15 cellular contexts compared by ENCODE assay signal in the genomic region with DNA sequence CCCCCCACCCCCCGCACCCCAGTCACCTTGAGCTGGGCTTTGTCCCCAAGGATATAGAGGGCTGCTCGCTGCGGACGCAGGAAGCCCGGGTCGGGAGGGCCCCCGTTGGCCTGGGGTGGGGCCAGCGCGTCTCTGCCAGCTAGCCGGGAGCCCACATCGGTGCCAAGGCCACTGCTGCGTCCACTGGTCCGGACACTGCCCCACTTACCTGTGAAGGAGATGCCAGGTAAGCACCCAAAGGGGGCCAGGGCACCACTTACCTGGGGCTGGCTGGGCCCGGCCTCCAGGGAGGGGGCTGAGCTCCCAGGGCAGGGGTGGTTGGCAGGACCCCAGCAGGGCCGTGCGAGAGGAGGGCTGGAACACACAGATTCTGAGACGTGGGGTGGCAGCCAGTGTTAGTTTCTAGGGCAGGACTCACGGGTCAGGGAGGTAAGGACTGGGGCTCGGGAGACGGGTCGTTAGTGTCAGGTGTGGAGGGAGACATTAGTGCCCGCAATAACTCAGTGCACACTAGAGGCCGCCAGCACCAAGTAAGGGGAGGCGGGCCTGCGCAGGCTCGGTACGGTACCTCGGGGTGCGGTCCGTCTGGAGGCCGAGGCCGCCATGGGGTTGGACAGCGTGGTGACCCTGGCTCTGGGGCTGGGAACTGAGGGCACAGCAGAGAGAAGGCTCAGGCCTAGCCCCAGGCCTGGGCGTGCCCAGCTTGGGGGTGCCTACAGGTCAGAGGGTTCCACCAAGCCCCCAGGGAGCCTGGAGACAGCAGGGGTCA. TPM values are rescaled to one million over a fixed set of nuclear protein-coding genes. Genes with fewer than 3 reads are reported as not detected.
DNase-seq lines count a peak whose midpoint lies in the region; ATAC-seq and TF ChIP-seq lines count a peak whose summit lies in the region.
"Had no signal": no experiment of that assay in that cellular context is flagged by ENCODE, and none has a peak within 500 bp of the region (broad histone marks: within the 10 kb centered on the region; RNA-seq: fewer than 3 reads in every experiment).

No MANE protein-coding gene starts in this region.

- peaks cover 5 to 80% (median 7%) of the 10 kb centered on the region in 3 donors for H3K36me3 Mint-ChIP-seq in CD8-positive, alpha-beta memory T cell
- peaks cover 5% of the 10 kb centered on the region for H3K36me3 Mint-ChIP-seq in T-helper 17 cell (ENCODE audit: low read depth)

- CTCF ChIA-PET in CD8-positive, alpha-beta memory T cell (lab: Charles Lee): interaction anchor here (1.5 to 2.1 kb wide), 3 partner anchors 13 to 69 kb away, joined by 4 to 8 read pairs (median 6); a partner anchor contains a TSS

- no peaks in the 10 kb centered on the region for H3K27me3 ChIP-seq in CD8-positive, alpha-beta memory T cell (ENCODE audit: insufficient read depth, low read length, poor library complexity, severe bottlenecking)
- H3K27me3 ChIP-seq: body of pancreas, MG63, ovary had no signal

- ATAC-seq in T-helper 17 cell (no peak), HG03571 (IDR thresholded peaks at IDR 0.05; ENCODE audit: unreplicated experiment) (no peak)
- ATAC-seq: body of pancreas, left cardiac atrium had no signal

- no peaks in the 10 kb centered on the region for H3K27me3 Mint-ChIP-seq in CD8-positive, alpha-beta memory T cell
- no peaks in the 10 kb centered on the region for H3K27me3 Mint-ChIP-seq in T-helper 17 cell

- TF ChIP-seq POLR2A in GM15510 (IDR thresholded peaks at IDR 0.05; ENCODE audit: borderline replicate concordance, extremely low read depth, insufficient read length): peak; percentile 14

- peaks cover 40% of the 10 kb centered on the region for H3K36me3 ChIP-seq in CD8-positive, alpha-beta memory T cell (ENCODE audit: insufficient read depth, low read length)
- H3K36me3 ChIP-seq: ovary had no signal

- no peaks in the 10 kb centered on the region for H3K9me3 Mint-ChIP-seq in CD8-positive, alpha-beta memory T cell

- H3K27ac ChIP-seq in CD8-positive, alpha-beta memory T cell (ENCODE audit: low read depth, low read length): no peak overlapping the region
- H3K27ac ChIP-seq: body of pancreas, ovary, thoracic aorta had no signal

- H3K4me1 Mint-ChIP-seq in CD8-positive, alpha-beta memory T cell: peaks cover 4 to 7% (median 7%) of the 10 kb centered on the region in 3 donors
- H3K4me1 Mint-ChIP-seq in T-helper 17 cell: peaks cover 11% of the 10 kb centered on the region

- H3K4me1 ChIP-seq in CD8-positive, alpha-beta memory T cell (ENCODE audit: insufficient read depth, low read length): no peaks in the 10 kb centered on the region
- H3K4me1 ChIP-seq: body of pancreas had no signal

- POLR2A ChIA-PET in CD8-positive, alpha-beta memory T cell (lab: Charles Lee): no interaction called here

- H3K4me3 ChIP-seq in CD8-positive, alpha-beta memory T cell (ENCODE audit: low read length): no peak overlapping the region
- H3K4me3 ChIP-seq: body of pancreas, MG63, ovary, thoracic aorta had no signal

- peak overlapping the region in 6 of 8 donors; percentile 29 to 88 (median 64) for H3K27ac Mint-ChIP-seq in CD8-positive, alpha-beta memory T cell
- peak overlapping the region; percentile 88 for H3K27ac Mint-ChIP-seq in T-helper 17 cell

- no peak for DNase-seq in CD8-positive, alpha-beta memory T cell
- DNase-seq in T-helper 17 cell (no peak), iPS-NIHi7 (ENCODE audit: extremely low spot score) (peak; percentile 71), amygdala (lab: John Stamatoyannopoulos, UW) (no peak), cortex of kidney (lab: John Stamatoyannopoulos, UW) (no peak), DMS 273 (lab: John Stamatoyannopoulos, UW; ENCODE audit: unreplicated experiment) (no peak)
- DNase-seq: body of pancreas, DMS79 treated with DMSO at 0.1 percent for 48 hours, left cardiac atrium, MG63, NCI-H526, ovary had no signal

- no peaks in the 10 kb centered on the region for H3K9me3 ChIP-seq in CD8-positive, alpha-beta memory T cell (ENCODE audit: low read length)
- H3K9me3 ChIP-seq in T-helper 17 cell (ENCODE audit: control insufficient read depth, low read length, poor library complexity, severe bottlenecking): no peaks in the 10 kb centered on the region
- H3K9me3 ChIP-seq: body of pancreas, MG63, ovary, thoracic aorta had no signal

- H3K4me3 Mint-ChIP-seq in CD8-positive, alpha-beta memory T cell: no peak overlapping the region
- no peak overlapping the region for H3K4me3 Mint-ChIP-seq in T-helper 17 cell

RNA-seq across cellular contexts. Expression of a gene that starts 18.2 kb away (rescaled TPM):
- total RNA-seq in CD8-positive, alpha-beta memory T cell: 100 to 1,000 TPM; 144 to 150 TPM
- polyA plus RNA-seq in CD8-positive, alpha-beta memory T cell: 43.8 TPM
- 100 to 1,000 TPM; 202 to 217 TPM for total RNA-seq in T-helper 17 cell

RNA-seq across cellular contexts. Expression of a gene that starts 24.7 kb away (rescaled TPM):
- total RNA-seq in CD8-positive, alpha-beta memory T cell: 1 to 10 TPM; 3.4 to 3.5 TPM
- polyA plus RNA-seq in CD8-positive, alpha-beta memory T cell: 0.24 TPM
- 1 to 10 TPM; 1.7 to 2.4 TPM for total RNA-seq in T-helper 17 cell

RNA-seq across cellular contexts. Expression of a gene that starts 30.0 kb away (rescaled TPM):
- under 1 TPM in 1 of 2 experiments, not detected in 1; 0.31 TPM for total RNA-seq in CD8-positive, alpha-beta memory T cell
- polyA plus RNA-seq in CD8-positive, alpha-beta memory T cell: not detected
- not detected for total RNA-seq in T-helper 17 cell
- total RNA-seq: body of pancreas, left cardiac atrium, thoracic aorta had no signal
- polyA plus RNA-seq: ovary had no signal

RNA-seq across cellular contexts. Expression of a gene that starts 50.9 kb away (rescaled TPM):
- 10 to 100 TPM; 88.6 to 89.4 TPM for total RNA-seq in CD8-positive, alpha-beta memory T cell
- polyA plus RNA-seq in CD8-positive, alpha-beta memory T cell: 33.6 TPM
- total RNA-seq in T-helper 17 cell: 100 to 1,000 TPM; 110 to 130 TPM

RNA-seq across cellular contexts. Expression of a gene that starts 51.4 kb away (rescaled TPM):
- 100 to 1,000 TPM; 155 to 165 TPM for total RNA-seq in CD8-positive, alpha-beta memory T cell
- 36.5 TPM for polyA plus RNA-seq in CD8-positive, alpha-beta memory T cell
- 100 to 1,000 TPM in 1 of 2 donors, 10 to 100 TPM in 1; 97.0 to 103 TPM for total RNA-seq in T-helper 17 cell
